Comparison of ENCODE assay signal across 27 cellular contexts in genomic region chr11:134904103-134904502, GRCh38.
"Had no signal": no experiment of that assay in that cellular context is flagged by ENCODE, and none has a peak within 500 bp of the region (broad histone marks: within the 10 kb centered on the region; RNA-seq: fewer than 3 reads in every experiment).

No MANE protein-coding gene starts in this region.

- DNase-seq: stimulated activated CD4-positive, alpha-beta T cell treated with anti-CD3 and anti-CD28 coated beads, Interleukin-2, amount 100 ng/mL, for 48 hours; stimulated activated CD4-positive, alpha-beta T cell treated with anti-CD3 and anti-CD28 coated beads, Interleukin-4, amount 100 ng/mL, for 1 hour; stimulated activated CD4-positive, alpha-beta T cell treated with anti-CD3 and anti-CD28 coated beads, Interleukin-4, amount 100 ng/mL, for 24 hours; stimulated activated CD4-positive, alpha-beta T cell treated with anti-CD3 and anti-CD28 coated beads, Interleukin-4, amount 100 ng/mL, for 4 hours; stimulated activated CD8-positive, alpha-beta memory T cell treated with anti-CD3 and anti-CD28 coated beads, Interleukin-4, amount 100 ng/mL, for 48 hours; stimulated activated naive B cell treated with anti-CD40 and anti-IgM and Interleukin-4, amounts not matched to agents 10 μg/mL and 1 μg/mL and 100 μg/mL, for 72 hours; stimulated activated naive CD4-positive, alpha-beta T cell; stimulated activated naive CD4-positive, alpha-beta T cell treated with Interleukin-2 at 50 U/mL for 16 hours; stimulated activated naive CD8-positive, alpha-beta T cell treated with anti-CD3 and anti-CD28 coated beads, Interleukin-15, amount 100 ng/mL, for 72 hours; stimulated activated naive CD8-positive, alpha-beta T cell treated with anti-CD3 and anti-CD28 coated beads, Interleukin-15, Interleukin-2, amounts not matched to agents 100 U/mL and 50 U/mL, for 24 hours; stomach; substantia nigra; testis; thyroid gland; tibial artery; transverse colon; trophoblast cell; upper lobe of left lung; uterus had no signal

- ATAC-seq: stimulated activated effector memory CD8-positive, alpha-beta T cell treated with anti-CD3 and anti-CD28 coated beads, Interleukin-12 subunit alpha, Interleukin-12 subunit beta, amount 100 ng/mL, for 72 hours; stimulated activated memory B cell treated with anti-CD40 and anti-IgM and Interleukin-4, amounts not matched to agents 10 μg/mL and 1 μg/mL and 100 μg/mL, for 72 hours; stimulated activated naive B cell treated with anti-CD40 and anti-IgM and Interleukin-4, amounts not matched to agents 10 μg/mL and 1 μg/mL and 100 μg/mL, for 72 hours; stimulated activated naive CD8-positive, alpha-beta T cell treated with anti-CD3 and anti-CD28 coated beads, Interleukin-15, amount 100 ng/mL, for 72 hours; stimulated activated naive CD8-positive, alpha-beta T cell treated with anti-CD3 and anti-CD28 coated beads, Interleukin-15, Interleukin-2, amounts not matched to agents 100 U/mL and 50 U/mL, for 24 hours had no signal

- H3K9me3 Mint-ChIP-seq: stimulated activated effector memory CD8-positive, alpha-beta T cell treated with anti-CD3 and anti-CD28 coated beads, Interleukin-12 subunit alpha, Interleukin-12 subunit beta, amount 100 ng/mL, for 72 hours; stimulated activated memory B cell treated with anti-CD40 and anti-IgM and Interleukin-4, amounts not matched to agents 10 μg/mL and 1 μg/mL and 100 μg/mL, for 72 hours; stimulated activated naive B cell treated with anti-CD40 and anti-IgM and Interleukin-4, amounts not matched to agents 10 μg/mL and 1 μg/mL and 100 μg/mL, for 72 hours; stimulated activated naive CD8-positive, alpha-beta T cell treated with anti-CD3 and anti-CD28 coated beads, Interleukin-15, amount 100 ng/mL, for 72 hours; stimulated activated naive CD8-positive, alpha-beta T cell treated with anti-CD3 and anti-CD28 coated beads, Interleukin-15, Interleukin-2, amounts not matched to agents 100 ng/mL and 50 ng/mL, for 24 hours; type B pancreatic cell had no signal

- H3K4me3 Mint-ChIP-seq: stimulated activated effector memory CD8-positive, alpha-beta T cell treated with anti-CD3 and anti-CD28 coated beads, Interleukin-12 subunit alpha, Interleukin-12 subunit beta, amount 100 ng/mL, for 72 hours; stimulated activated memory B cell treated with anti-CD40 and anti-IgM and Interleukin-4, amounts not matched to agents 10 μg/mL and 1 μg/mL and 100 μg/mL, for 72 hours; stimulated activated naive B cell treated with anti-CD40 and anti-IgM and Interleukin-4, amounts not matched to agents 10 μg/mL and 1 μg/mL and 100 μg/mL, for 72 hours; stimulated activated naive CD8-positive, alpha-beta T cell treated with anti-CD3 and anti-CD28 coated beads, Interleukin-15, amount 100 ng/mL, for 72 hours; stimulated activated naive CD8-positive, alpha-beta T cell treated with anti-CD3 and anti-CD28 coated beads, Interleukin-15, Interleukin-2, amounts not matched to agents 100 ng/mL and 50 ng/mL, for 24 hours had no signal

- H3K27ac ChIP-seq: stomach, suprapubic skin, testis, thoracic aorta, thyroid gland, tibial artery, tibial nerve, transverse colon, upper lobe of left lung, uterus, vagina had no signal

- H3K27me3 ChIP-seq: testis, thyroid gland, upper lobe of left lung, uterus, vagina had no signal

- H3K4me1 ChIP-seq: suprapubic skin, testis, transverse colon, uterus, vagina had no signal

- H3K9me3 ChIP-seq: stomach, suprapubic skin, testis, thoracic aorta, thyroid gland, tibial artery, tibial nerve, transverse colon, upper lobe of left lung, vagina had no signal

- H3K4me1 Mint-ChIP-seq: stimulated activated effector memory CD8-positive, alpha-beta T cell treated with anti-CD3 and anti-CD28 coated beads, Interleukin-12 subunit alpha, Interleukin-12 subunit beta, amount 100 ng/mL, for 72 hours; stimulated activated memory B cell treated with anti-CD40 and anti-IgM and Interleukin-4, amounts not matched to agents 10 μg/mL and 1 μg/mL and 100 μg/mL, for 72 hours; stimulated activated naive B cell treated with anti-CD40 and anti-IgM and Interleukin-4, amounts not matched to agents 10 μg/mL and 1 μg/mL and 100 μg/mL, for 72 hours; stimulated activated naive CD8-positive, alpha-beta T cell treated with anti-CD3 and anti-CD28 coated beads, Interleukin-15, amount 100 ng/mL, for 72 hours had no signal

- H3K36me3 ChIP-seq: stomach, suprapubic skin, thoracic aorta, thyroid gland, tibial artery, tibial nerve, transverse colon, upper lobe of left lung, uterus, vagina had no signal

- H3K27ac Mint-ChIP-seq: stimulated activated effector memory CD8-positive, alpha-beta T cell treated with anti-CD3 and anti-CD28 coated beads, Interleukin-12 subunit alpha, Interleukin-12 subunit beta, amount 100 ng/mL, for 72 hours; stimulated activated memory B cell treated with anti-CD40 and anti-IgM and Interleukin-4, amounts not matched to agents 10 μg/mL and 1 μg/mL and 100 μg/mL, for 72 hours; stimulated activated naive B cell treated with anti-CD40 and anti-IgM and Interleukin-4, amounts not matched to agents 10 μg/mL and 1 μg/mL and 100 μg/mL, for 72 hours; stimulated activated naive CD8-positive, alpha-beta T cell treated with anti-CD3 and anti-CD28 coated beads, Interleukin-15, amount 100 ng/mL, for 72 hours; stimulated activated naive CD8-positive, alpha-beta T cell treated with anti-CD3 and anti-CD28 coated beads, Interleukin-15, Interleukin-2, amounts not matched to agents 100 ng/mL and 50 ng/mL, for 24 hours had no signal

- H3K4me3 ChIP-seq: stomach, suprapubic skin, testis, thoracic aorta, thyroid gland, tibial artery, tibial nerve, transverse colon, upper lobe of left lung, uterus, vagina had no signal

- H3K36me3 Mint-ChIP-seq: stimulated activated effector memory CD8-positive, alpha-beta T cell treated with anti-CD3 and anti-CD28 coated beads, Interleukin-12 subunit alpha, Interleukin-12 subunit beta, amount 100 ng/mL, for 72 hours; stimulated activated memory B cell treated with anti-CD40 and anti-IgM and Interleukin-4, amounts not matched to agents 10 μg/mL and 1 μg/mL and 100 μg/mL, for 72 hours; stimulated activated naive B cell treated with anti-CD40 and anti-IgM and Interleukin-4, amounts not matched to agents 10 μg/mL and 1 μg/mL and 100 μg/mL, for 72 hours; type B pancreatic cell had no signal
